In genomic region chr7:100367251-100367620, GRCh38 we compare ENCODE assay signal across 20 cellular contexts. TPM values are rescaled to one million over a fixed set of nuclear protein-coding genes. Genes with fewer than 3 reads are reported as not detected.
A peak's percentile ranks its signal among the peaks of the same experiment; 100 is the strongest.
DNase-seq lines count a peak whose midpoint lies in the region; ATAC-seq and TF ChIP-seq lines count a peak whose summit lies in the region.
"Had no signal": no experiment of that assay in that cellular context is flagged by ENCODE, and none has a peak within 500 bp of the region (broad histone marks: within the 10 kb centered on the region; RNA-seq: fewer than 3 reads in every experiment).

No MANE protein-coding gene starts in this region.

- H3K79me2 ChIP-seq in DOHH2 (ENCODE audit: control insufficient read depth, low read length) (no peaks in the 10 kb centered on the region), neural progenitor cell (ENCODE audit: low read depth) (no peaks in the 10 kb centered on the region)

- BruUV-seq in Panc1 (replicated peaks; lab: Mats Ljungman, UMichigan): no TSS peak

- H3K9ac ChIP-seq in neural progenitor cell: no peak overlapping the region

- H3K4me2 ChIP-seq in DOHH2 (ENCODE audit: low read length): peak overlapping the region; percentile 71
- no peak overlapping the region for H3K4me2 ChIP-seq in neural progenitor cell
- H3K4me2 ChIP-seq: PC-9 had no signal

- no peak for DNase-seq in Panc1 (ENCODE audit: low read depth, low spot score)
- peak; percentile 49 for DNase-seq in cerebellar cortex (ENCODE audit: low spot score)
- no peak for DNase-seq in neural progenitor cell (ENCODE audit: low spot score)
- DNase-seq in activated CD4-positive, CD25-positive, alpha-beta regulatory T cell treated with anti-CD3 and anti-CD28 coated beads, Interleukin-2, amount 50 U/mL, for 72 hours: no peak
- no peak for DNase-seq in AML-193 (lab: John Stamatoyannopoulos, UW)
- no peak for DNase-seq in amniotic stem cell (lab: John Stamatoyannopoulos, UW)
- DNase-seq: activated naive CD4-positive, alpha-beta T cell; CD4-positive, alpha-beta memory T cell; heart right ventricle; left colon; NCI-H1417 treated with DMSO at 0.1 percent for 48 hours; PC-9 had no signal

- no peaks in the 10 kb centered on the region for H4K20me1 ChIP-seq in DOHH2 (ENCODE audit: control insufficient read depth, insufficient read depth, low read depth, low read length)
- H4K20me1 ChIP-seq in neural progenitor cell (ENCODE audit: low read depth): peaks cover 6% of the 10 kb centered on the region

- H3K36me3 ChIP-seq in DOHH2 (ENCODE audit: control insufficient read depth, low read length) (peaks cover 30% of the 10 kb centered on the region), Panc1 (ENCODE audit: control insufficient read depth, insufficient read depth, low read length) (peaks cover under 1% of the 10 kb centered on the region; the same call in 1 of the 2 replicates), neural progenitor cell (no peaks in the 10 kb centered on the region)

- H3K9me3 Mint-ChIP-seq in neural progenitor cell: no peaks in the 10 kb centered on the region
- H3K9me3 Mint-ChIP-seq: activated CD4-positive, alpha-beta memory T cell treated with anti-CD3 and anti-CD28 coated beads for 36 hours had no signal

- H3K4me3 Mint-ChIP-seq in neural progenitor cell: peak overlapping the region; percentile 64
- H3K4me3 Mint-ChIP-seq: activated CD4-positive, alpha-beta memory T cell treated with anti-CD3 and anti-CD28 coated beads for 36 hours had no signal

- peaks cover 53% of the 10 kb centered on the region for H3F3A ChIP-seq in DOHH2 (ENCODE audit: control insufficient read depth, insufficient read depth)
- peaks cover 28% of the 10 kb centered on the region for H3F3A ChIP-seq in neural progenitor cell (ENCODE audit: low read depth)

- no peak overlapping the region for H2AFZ ChIP-seq in neural progenitor cell (replicated peaks)
- H2AFZ ChIP-seq: PC-9 had no signal

- H3K27ac Mint-ChIP-seq in neural progenitor cell: no peak overlapping the region
- H3K27ac Mint-ChIP-seq: activated CD4-positive, alpha-beta memory T cell treated with anti-CD3 and anti-CD28 coated beads for 36 hours had no signal

- H3K27ac ChIP-seq in DOHH2 (ENCODE audit: low read depth, low read length): peak overlapping the region; percentile 92
- no peak overlapping the region for H3K27ac ChIP-seq in Panc1 (ENCODE audit: low read length)
- H3K27ac ChIP-seq in neural progenitor cell: peak overlapping the region; percentile 29
- H3K27ac ChIP-seq: esophagus muscularis mucosa, PC-9 had no signal

- CTCF ChIA-PET in Panc1 (lab: Charles Lee): interaction anchor here (0.7 kb wide), 1 partner anchor 38 kb away, joined by 3 read pairs; no protein-coding TSS in a partner anchor

- peak overlapping the region; percentile 56 for H3K4me3 ChIP-seq in DOHH2 (ENCODE audit: low read length)
- H3K4me3 ChIP-seq in Panc1 (ENCODE audit: low read depth in 2 of 2, low read length in 2 of 2): no peak overlapping the region
- no peak overlapping the region for H3K4me3 ChIP-seq in neural progenitor cell
- H3K4me3 ChIP-seq: esophagus muscularis mucosa, heart right ventricle, PC-9 had no signal

- intact Hi-C loops in Panc1 (cut with micrococcal nuclease; ENCODE audit: unreplicated experiment): no loop called here

- peaks cover 80% of the 10 kb centered on the region for H3K4me1 ChIP-seq in DOHH2 (ENCODE audit: control insufficient read depth, low read length)
- 0 out of 2 replicates have a peak, but pooled peaks cover 3% of the 10 kb centered on the region for H3K4me1 ChIP-seq in Panc1 (ENCODE audit: control insufficient read depth, insufficient read depth, low read length)
- peaks cover 26% of the 10 kb centered on the region for H3K4me1 ChIP-seq in neural progenitor cell

- H3K4me1 Mint-ChIP-seq in neural progenitor cell: peaks cover 20% of the 10 kb centered on the region

- H3K9me3 ChIP-seq in DOHH2 (ENCODE audit: control insufficient read depth, insufficient read depth, low read length) (no peaks in the 10 kb centered on the region), Panc1 (ENCODE audit: control insufficient read depth, insufficient read depth, low read depth, low read length) (no peaks in the 10 kb centered on the region), neural progenitor cell (ENCODE audit: low read depth) (no peaks in the 10 kb centered on the region)
- H3K9me3 ChIP-seq: esophagus muscularis mucosa, heart right ventricle had no signal

- H3K27me3 ChIP-seq in DOHH2 (ENCODE audit: control insufficient read depth, low read length): no peaks in the 10 kb centered on the region
- no peaks in the 10 kb centered on the region for H3K27me3 ChIP-seq in Panc1 (ENCODE audit: control insufficient read depth, insufficient read depth, low read length)
- no peaks in the 10 kb centered on the region for H3K27me3 ChIP-seq in neural progenitor cell
- H3K27me3 ChIP-seq: esophagus muscularis mucosa, heart right ventricle had no signal

- peaks cover 3% of the 10 kb centered on the region for H3K27me3 Mint-ChIP-seq in neural progenitor cell (ENCODE audit: insufficient read depth, low read depth)
- H3K27me3 Mint-ChIP-seq: activated CD4-positive, alpha-beta memory T cell treated with anti-CD3 and anti-CD28 coated beads for 36 hours; CD4-positive, alpha-beta memory T cell had no signal

- in situ Hi-C loops in Panc1 (cut with HindIII; ENCODE audit: low pct_unique_long_range_greater_than_20kb, low sequenced_read_pairs): no loop called here

- ATAC-seq in Panc1 (peak; percentile 11), GM21529 (IDR thresholded peaks at IDR 0.05; ENCODE audit: unreplicated experiment) (no peak)

- POLR2A ChIA-PET in Panc1 (lab: Charles Lee): no interaction called here

- H3K9me2 ChIP-seq in DOHH2 (replicated peaks; ENCODE audit: control insufficient read depth, low read length): no peaks in the 10 kb centered on the region

- H3K36me3 Mint-ChIP-seq in neural progenitor cell: peaks cover 26% of the 10 kb centered on the region

- TF ChIP-seq CTCF in DOHH2 (IDR thresholded peaks at IDR 0.05; ENCODE audit: low read depth, low read length, poor library complexity, severe bottlenecking): no peak
- no peak for TF ChIP-seq CTCF in Panc1 (IDR thresholded peaks at IDR 0.05)
- no peak for TF ChIP-seq CTCF in neural progenitor cell (IDR thresholded peaks at IDR 0.05)

RNA-seq across cellular contexts. Expression of gene PILRA, which starts 6.1 kb away (rescaled TPM):
- total RNA-seq in Panc1 (2021; ENCODE audit: unreplicated experiment) (4.8 TPM), neural progenitor cell (ENCODE audit: low replicate concordance) (0.68 and 6.7 TPM in 2 replicates)
- 2.6 TPM for polyA plus RNA-seq in Panc1 (2012; ENCODE audit: insufficient read length)

RNA-seq across cellular contexts. Expression of gene PILRB, which starts 9.3 kb away (rescaled TPM):
- 73.2 TPM for total RNA-seq in Panc1 (2021; ENCODE audit: unreplicated experiment)
- 43.4 TPM for polyA plus RNA-seq in Panc1 (2012; ENCODE audit: insufficient read length)
- total RNA-seq in neural progenitor cell (ENCODE audit: low replicate concordance): 19.3 and 43.6 TPM in 2 replicates

RNA-seq across cellular contexts. Expression of gene SPDYE3, which starts 59.7 kb away (rescaled TPM):
- total RNA-seq in Panc1 (2021; ENCODE audit: unreplicated experiment): not detected
- polyA plus RNA-seq in Panc1 (2012; ENCODE audit: insufficient read length): 5.5 TPM
- total RNA-seq in neural progenitor cell (ENCODE audit: low replicate concordance): not detected in 2 replicates
- total RNA-seq: activated CD4-positive, alpha-beta memory T cell treated with anti-CD3 and anti-CD28 coated beads for 36 hours; CD4-positive, alpha-beta memory T cell; esophagus muscularis mucosa; G401; heart right ventricle; left colon; NCI-H460; PC-9; right cardiac atrium; T-helper 2 cell treated with Interferon-gamma antibody and Interleukin-4, amounts not matched to agents 100 ng/mL and 5 ng/mL, for 36 hours had no signal
